29 cellular contexts compared by ENCODE assay signal in genomic region chr2:24163186-24163585, GRCh38. TPM values are rescaled to one million over a fixed set of nuclear protein-coding genes. Genes with fewer than 3 reads are reported as not detected.
"Had no signal": no experiment of that assay in that cellular context is flagged by ENCODE, and none has a peak within 500 bp of the region (broad histone marks: within the 10 kb centered on the region; RNA-seq: fewer than 3 reads in every experiment).

No MANE protein-coding gene starts in this region.

- H3K4me1 Mint-ChIP-seq: activated T-helper 17 cell treated with anti-CD3 and anti-CD28 coated beads, Interleukin-2, amount 50 U/mL, for 72 hours; endodermal cell; immature natural killer cell; nephron progenitor cell had no signal

- H3K27me3 Mint-ChIP-seq: activated CD8-positive, alpha-beta T cell treated with anti-CD3 and anti-CD28 coated beads for 36 hours; activated T-helper 17 cell treated with anti-CD3 and anti-CD28 coated beads, Interleukin-2, amount 50 U/mL, for 72 hours; naive B cell had no signal

- H3K27ac Mint-ChIP-seq: activated CD8-positive, alpha-beta T cell treated with anti-CD3 and anti-CD28 coated beads for 36 hours; activated T-helper 17 cell treated with anti-CD3 and anti-CD28 coated beads, Interleukin-2, amount 50 U/mL, for 72 hours; endodermal cell; immature natural killer cell; naive B cell; nephron progenitor cell; WTC11 had no signal

- ATAC-seq: activated CD8-positive, alpha-beta T cell treated with anti-CD3 and anti-CD28 coated beads for 36 hours; activated T-cell treated with anti-CD3 and anti-CD28 coated beads, Interleukin-2, amount 50 U/mL, for 4 hours; activated T-helper 17 cell treated with anti-CD3 and anti-CD28 coated beads, Interleukin-2, amount 50 U/mL, for 72 hours; foreskin keratinocyte; heart left ventricle; left colon; right lobe of liver; stimulated activated naive CD8-positive, alpha-beta T cell treated with anti-CD3 and anti-CD28 coated beads, Interleukin-15, Interleukin-2, amounts not matched to agents 100 U/mL and 50 U/mL, for 24 hours; WTC11 had no signal

- H3K4me3 ChIP-seq: esophagus muscularis mucosa, heart left ventricle, right lobe of liver, skin epidermis, testis, transverse colon had no signal

- H3K9me3 Mint-ChIP-seq: activated CD8-positive, alpha-beta T cell treated with anti-CD3 and anti-CD28 coated beads for 36 hours; activated T-cell treated with anti-CD3 and anti-CD28 coated beads, Interleukin-2, amount 50 U/mL, for 4 hours; activated T-helper 17 cell treated with anti-CD3 and anti-CD28 coated beads, Interleukin-2, amount 50 U/mL, for 72 hours had no signal

- DNase-seq: activated CD4-positive, alpha-beta T cell treated with anti-CD3 and anti-CD28 coated beads for 1 hour; activated CD4-positive, alpha-beta T cell treated with anti-CD3 and anti-CD28 coated beads, Interleukin-2, amount 50 U/mL, for 1 hour; activated CD8-positive, alpha-beta T cell treated with anti-CD3 and anti-CD28 coated beads for 36 hours; activated gamma-delta T cell treated with Interleukin-2 at 50 U/mL for 16 hours; activated naive CD4-positive, alpha-beta T cell treated with anti-CD3 and anti-CD28 coated beads, Interleukin-2, amount 50 U/mL, for 16 hours; activated T-cell treated with anti-CD3 and anti-CD28 coated beads, Interleukin-2, amount 50 U/mL, for 4 hours; amygdala; caudate nucleus; endodermal cell; foreskin keratinocyte; heart left ventricle; hypothalamus; immature natural killer cell; kidney; left colon; mammary epithelial cell; naive B cell; nephron progenitor cell; right lobe of liver; stimulated activated CD4-positive, alpha-beta T cell treated with anti-CD3 and anti-CD28 coated beads, Interleukin-12 subunit alpha, Interleukin-12 subunit beta, amount 100 ng/mL, for 4 hours; stimulated activated CD4-positive, alpha-beta T cell treated with anti-CD3 and anti-CD28 coated beads, Interleukin-4, amount 100 ng/mL, for 1 hour; stimulated activated naive CD8-positive, alpha-beta T cell treated with anti-CD3 and anti-CD28 coated beads, Interleukin-15, Interleukin-2, amounts not matched to agents 100 U/mL and 50 U/mL, for 24 hours; testis; transverse colon had no signal

- H3K27me3 ChIP-seq: esophagus muscularis mucosa, foreskin keratinocyte, heart left ventricle, neutrophil, right lobe of liver, testis, transverse colon had no signal

- H3K27ac ChIP-seq: esophagus muscularis mucosa, foreskin keratinocyte, heart left ventricle, neutrophil, right lobe of liver, skin epidermis, testis, transverse colon had no signal

- H3K4me3 Mint-ChIP-seq: activated CD8-positive, alpha-beta T cell treated with anti-CD3 and anti-CD28 coated beads for 36 hours; activated T-cell treated with anti-CD3 and anti-CD28 coated beads, Interleukin-2, amount 50 U/mL, for 4 hours; activated T-helper 17 cell treated with anti-CD3 and anti-CD28 coated beads, Interleukin-2, amount 50 U/mL, for 72 hours; endodermal cell; immature natural killer cell; nephron progenitor cell; WTC11 had no signal

- H3K4me1 ChIP-seq: esophagus muscularis mucosa, foreskin keratinocyte, heart left ventricle, right lobe of liver, testis, transverse colon had no signal

- H3K9me3 ChIP-seq: neutrophil, right lobe of liver, testis, transverse colon had no signal

- H3K36me3 ChIP-seq: right lobe of liver, transverse colon had no signal

RNA-seq across cellular contexts. Expression of gene FAM228A, which starts 11.7 kb away (rescaled TPM):
- total RNA-seq: activated CD8-positive, alpha-beta T cell treated with anti-CD3 and anti-CD28 coated beads for 36 hours; activated T-cell treated with anti-CD3 and anti-CD28 coated beads, Interleukin-2, amount 50 U/mL, for 4 hours; left colon; mammary epithelial cell had no signal

RNA-seq across cellular contexts. Expression of gene PFN4, which starts 40.1 kb away (rescaled TPM):
- total RNA-seq: activated CD8-positive, alpha-beta T cell treated with anti-CD3 and anti-CD28 coated beads for 36 hours; activated T-cell treated with anti-CD3 and anti-CD28 coated beads, Interleukin-2, amount 50 U/mL, for 4 hours; left colon; WTC11 had no signal
